ENCODE assay signal across 25 cellular contexts in genomic region chr11:132039521-132039920, GRCh38.
"Had no signal": no experiment of that assay in that cellular context is flagged by ENCODE, and none has a peak within 500 bp of the region (broad histone marks: within the 10 kb centered on the region; RNA-seq: fewer than 3 reads in every experiment).

No MANE protein-coding gene starts in this region.

- H3K9me3 ChIP-seq: left ventricle myocardium inferior, mucosa of descending colon, neutrophil, ovary, right atrium auricular region, right lobe of liver, uterus had no signal

- H3K27me3 Mint-ChIP-seq: natural killer cell treated with Interleukin-12 subunit alpha and Interleukin-12 subunit beta and Interleukin-15 and Interleukin-18, amount 100 ng/mL, for 72 hours; stimulated activated naive CD8-positive, alpha-beta T cell treated with anti-CD3 and anti-CD28 coated beads, Interleukin-15, amount 100 ng/mL, for 72 hours had no signal

- H3K36me3 ChIP-seq: left ventricle myocardium inferior, neutrophil, ovary, right atrium auricular region, right lobe of liver, tibial nerve, uterus had no signal

- H3K27ac ChIP-seq: hepatocyte, left ventricle myocardium inferior, neutrophil, ovary, right atrium auricular region, right lobe of liver, tibial nerve, uterus had no signal

- H3K4me3 Mint-ChIP-seq: naive thymus-derived CD4-positive, alpha-beta T cell; natural killer cell treated with Interleukin-12 subunit alpha and Interleukin-12 subunit beta and Interleukin-15 and Interleukin-18, amount 100 ng/mL, for 72 hours; stimulated activated memory B cell treated with anti-CD40 and anti-IgM and Interleukin-4, amounts not matched to agents 10 μg/mL and 1 μg/mL and 100 μg/mL, for 72 hours; stimulated activated naive CD8-positive, alpha-beta T cell treated with anti-CD3 and anti-CD28 coated beads, Interleukin-15, amount 100 ng/mL, for 72 hours; type B pancreatic cell had no signal

- H3K27ac Mint-ChIP-seq: naive thymus-derived CD4-positive, alpha-beta T cell; natural killer cell treated with Interleukin-12 subunit alpha and Interleukin-12 subunit beta and Interleukin-15 and Interleukin-18, amount 100 ng/mL, for 72 hours; progenitor cell of endocrine pancreas; stimulated activated memory B cell treated with anti-CD40 and anti-IgM and Interleukin-4, amounts not matched to agents 10 μg/mL and 1 μg/mL and 100 μg/mL, for 72 hours; stimulated activated naive CD8-positive, alpha-beta T cell treated with anti-CD3 and anti-CD28 coated beads, Interleukin-15, amount 100 ng/mL, for 72 hours; type B pancreatic cell had no signal

- H3K27me3 ChIP-seq: neutrophil, ovary, right atrium auricular region, right lobe of liver, tibial nerve, uterus had no signal

- H3K4me1 ChIP-seq: left ventricle myocardium inferior, right atrium auricular region, right lobe of liver, tibial nerve, uterus had no signal

- DNase-seq: islet precursor cell; left ventricle myocardium inferior; midbrain; mucosa of descending colon; naive thymus-derived CD4-positive, alpha-beta T cell; occipital lobe; ovary; right lobe of liver; stimulated activated CD4-positive, alpha-beta T cell treated with anti-CD3 and anti-CD28 coated beads, Interleukin-1b, Interleukin-23, amount 100 ng/mL, for 48 hours; stimulated activated CD4-positive, alpha-beta T cell treated with anti-CD3 and anti-CD28 coated beads, Interleukin-2, amount 100 ng/mL, for 48 hours; stimulated activated CD4-positive, alpha-beta T cell treated with anti-CD3 and anti-CD28 coated beads, Interleukin-4, amount 100 ng/mL, for 4 hours; stimulated activated CD8-positive, alpha-beta memory T cell treated with anti-CD3 and anti-CD28 coated beads, Interleukin-4, amount 100 ng/mL, for 48 hours; stimulated activated naive CD4-positive, alpha-beta T cell treated with Interleukin-2 at 50 U/mL for 16 hours; stimulated activated naive CD8-positive, alpha-beta T cell treated with anti-CD3 and anti-CD28 coated beads, Interleukin-15, amount 100 ng/mL, for 72 hours; uterus had no signal

- H3K36me3 Mint-ChIP-seq: naive thymus-derived CD4-positive, alpha-beta T cell; natural killer cell treated with Interleukin-12 subunit alpha and Interleukin-12 subunit beta and Interleukin-15 and Interleukin-18, amount 100 ng/mL, for 72 hours; stimulated activated memory B cell treated with anti-CD40 and anti-IgM and Interleukin-4, amounts not matched to agents 10 μg/mL and 1 μg/mL and 100 μg/mL, for 72 hours; type B pancreatic cell had no signal

- H2AFZ ChIP-seq: hepatocyte had no signal

- H3K4me2 ChIP-seq: hepatocyte, smooth muscle cell had no signal

- H3K4me3 ChIP-seq: hepatocyte, left ventricle myocardium inferior, lung, mucosa of descending colon, ovary, right atrium auricular region, right lobe of liver, smooth muscle cell, tibial nerve, uterus had no signal

- H3K4me1 Mint-ChIP-seq: stimulated activated memory B cell treated with anti-CD40 and anti-IgM and Interleukin-4, amounts not matched to agents 10 μg/mL and 1 μg/mL and 100 μg/mL, for 72 hours; stimulated activated naive CD8-positive, alpha-beta T cell treated with anti-CD3 and anti-CD28 coated beads, Interleukin-15, amount 100 ng/mL, for 72 hours had no signal

- H3K79me2 ChIP-seq: hepatocyte had no signal

- H3K9me3 Mint-ChIP-seq: type B pancreatic cell had no signal
